Comparison of ENCODE assay signal across 16 cellular contexts in genomic region chr1:89725676-89726075, GRCh38.
A peak's percentile ranks its signal among the peaks of the same experiment; 100 is the strongest.
DNase-seq lines count a peak whose midpoint lies in the region; ATAC-seq and TF ChIP-seq lines count a peak whose summit lies in the region.
"Had no signal": no experiment of that assay in that cellular context is flagged by ENCODE, and none has a peak within 500 bp of the region (broad histone marks: within the 10 kb centered on the region; RNA-seq: fewer than 3 reads in every experiment).

No MANE protein-coding gene starts in this region.

- POLR2A ChIA-PET in HEK293 (lab: Yijun Ruan, JAX): no interaction called here
- POLR2A ChIA-PET in activated naive CD8-positive, alpha-beta T cell treated with anti-CD3 and anti-CD28 coated beads, Interleukin-2, amount 10 ng/mL, durations not matched to agents 7 days and 5 days (lab: Charles Lee): interaction anchor here (1.7 kb wide), 1 partner anchor 37 kb away, joined by 8 read pairs; no protein-coding TSS in a partner anchor

- H3K27ac ChIP-seq in HEK293 (ENCODE audit: extremely low read depth, low read depth, low read length): no peak overlapping the region
- H3K27ac ChIP-seq: neural progenitor cell, PC-9 had no signal

- no peaks in the 10 kb centered on the region for H3K27me3 Mint-ChIP-seq in activated T-cell treated with anti-CD3 and anti-CD28 coated beads, Interleukin-2, amount 50 U/mL, for 24 hours
- H3K27me3 Mint-ChIP-seq in activated naive CD8-positive, alpha-beta T cell treated with anti-CD3 and anti-CD28 coated beads, Interleukin-2, amount 10 ng/mL, durations not matched to agents 7 days and 5 days: no peaks in the 10 kb centered on the region
- no peaks in the 10 kb centered on the region for H3K27me3 Mint-ChIP-seq in natural killer cell treated with Interleukin-12 subunit alpha and Interleukin-12 subunit beta and Interleukin-15 and Interleukin-18, amount 100 ng/mL, for 72 hours

- peak overlapping the region; percentile 57 for H3K4me3 Mint-ChIP-seq in activated T-cell treated with anti-CD3 and anti-CD28 coated beads, Interleukin-2, amount 50 U/mL, for 24 hours
- peak overlapping the region; percentile 46 for H3K4me3 Mint-ChIP-seq in activated naive CD8-positive, alpha-beta T cell treated with anti-CD3 and anti-CD28 coated beads, Interleukin-2, amount 10 ng/mL, durations not matched to agents 7 days and 5 days
- H3K4me3 Mint-ChIP-seq in natural killer cell treated with Interleukin-12 subunit alpha and Interleukin-12 subunit beta and Interleukin-15 and Interleukin-18, amount 100 ng/mL, for 72 hours: peak overlapping the region; percentile 76
- H3K4me3 Mint-ChIP-seq: brain, neural progenitor cell, WTC11 had no signal

- DNase-seq in activated T-cell treated with anti-CD3 and anti-CD28 coated beads, Interleukin-2, amount 50 U/mL, for 24 hours: no peak
- DNase-seq in activated T-cell treated with anti-CD3 and anti-CD28 coated beads for 4 hours (no peak), HPDE6-E6E7 (ENCODE audit: extremely low spot score) (no peak), NCI-H524 treated with DMSO at 0.1 percent for 48 hours (lab: John Stamatoyannopoulos, UW) (no peak)
- DNase-seq in activated naive CD8-positive, alpha-beta T cell treated with anti-CD3 and anti-CD28 coated beads, Interleukin-2, amount 10 ng/mL, durations not matched to agents 7 days and 5 days: no peak
- no peak for DNase-seq in natural killer cell treated with Interleukin-12 subunit alpha and Interleukin-12 subunit beta and Interleukin-15 and Interleukin-18, amount 100 ng/mL, for 72 hours (ENCODE audit: low spot score)
- DNase-seq: dorsolateral prefrontal cortex, NCI-H146, PC-9 had no signal

- H3K27ac Mint-ChIP-seq in activated T-cell treated with anti-CD3 and anti-CD28 coated beads, Interleukin-2, amount 50 U/mL, for 24 hours: peak overlapping the region; percentile 99
- H3K27ac Mint-ChIP-seq in activated naive CD8-positive, alpha-beta T cell treated with anti-CD3 and anti-CD28 coated beads, Interleukin-2, amount 10 ng/mL, durations not matched to agents 7 days and 5 days: peak overlapping the region; percentile 85
- peak overlapping the region; percentile 89 to 91 for H3K27ac Mint-ChIP-seq in natural killer cell treated with Interleukin-12 subunit alpha and Interleukin-12 subunit beta and Interleukin-15 and Interleukin-18, amount 100 ng/mL, for 72 hours
- H3K27ac Mint-ChIP-seq: neural progenitor cell, WTC11 had no signal

- peaks cover 70% of the 10 kb centered on the region for H3K36me3 Mint-ChIP-seq in activated T-cell treated with anti-CD3 and anti-CD28 coated beads, Interleukin-2, amount 50 U/mL, for 24 hours (ENCODE audit: low read depth)
- peaks cover 37% of the 10 kb centered on the region for H3K36me3 Mint-ChIP-seq in activated naive CD8-positive, alpha-beta T cell treated with anti-CD3 and anti-CD28 coated beads, Interleukin-2, amount 10 ng/mL, durations not matched to agents 7 days and 5 days
- H3K36me3 Mint-ChIP-seq in natural killer cell treated with Interleukin-12 subunit alpha and Interleukin-12 subunit beta and Interleukin-15 and Interleukin-18, amount 100 ng/mL, for 72 hours: peaks cover 14% of the 10 kb centered on the region
- H3K36me3 Mint-ChIP-seq: brain, neural progenitor cell, WTC11 had no signal

- H3K9me3 Mint-ChIP-seq in activated T-cell treated with anti-CD3 and anti-CD28 coated beads, Interleukin-2, amount 50 U/mL, for 24 hours: peaks cover 18% of the 10 kb centered on the region
- H3K9me3 Mint-ChIP-seq in activated naive CD8-positive, alpha-beta T cell treated with anti-CD3 and anti-CD28 coated beads, Interleukin-2, amount 10 ng/mL, durations not matched to agents 7 days and 5 days: peaks cover 3% of the 10 kb centered on the region
- peaks cover 10% of the 10 kb centered on the region for H3K9me3 Mint-ChIP-seq in natural killer cell treated with Interleukin-12 subunit alpha and Interleukin-12 subunit beta and Interleukin-15 and Interleukin-18, amount 100 ng/mL, for 72 hours
- H3K9me3 Mint-ChIP-seq: neural progenitor cell, WTC11 had no signal

- no peaks in the 10 kb centered on the region for H3K9me3 ChIP-seq in HEK293 (ENCODE audit: control insufficient read depth, insufficient read depth, low read depth, low read length)
- H3K9me3 ChIP-seq: right atrium auricular region, transverse colon had no signal

- CTCF ChIA-PET in HEK293 (lab: Yijun Ruan, JAX): interaction anchor here (0.5 kb wide), 1 partner anchor 55 kb away, joined by 6 read pairs; no protein-coding TSS in a partner anchor

- H3K36me3 ChIP-seq in HEK293 (ENCODE audit: control insufficient read depth in 2 of 2, insufficient read depth in 1 of 2, low read length in 2 of 2): no peaks in the 10 kb centered on the region
- H3K36me3 ChIP-seq: neural progenitor cell, right atrium auricular region, transverse colon had no signal

- H3K4me1 ChIP-seq in HEK293 (ENCODE audit: control insufficient read depth, insufficient read depth, low read length): peaks cover 3% of the 10 kb centered on the region
- H3K4me1 ChIP-seq: neural progenitor cell had no signal

- ATAC-seq in activated naive CD8-positive, alpha-beta T cell treated with anti-CD3 and anti-CD28 coated beads, Interleukin-2, amount 10 ng/mL, durations not matched to agents 7 days and 5 days (ENCODE audit: low read depth): no peak
- no peak for ATAC-seq in natural killer cell treated with Interleukin-12 subunit alpha and Interleukin-12 subunit beta and Interleukin-15 and Interleukin-18, amount 100 ng/mL, for 72 hours
- ATAC-seq in GM21717 (IDR thresholded peaks at IDR 0.05; ENCODE audit: unreplicated experiment): no peak
- ATAC-seq: WTC11 had no signal

- H3K4me1 Mint-ChIP-seq in activated T-cell treated with anti-CD3 and anti-CD28 coated beads, Interleukin-2, amount 50 U/mL, for 24 hours (ENCODE audit: low read depth): peaks cover 85% of the 10 kb centered on the region
- H3K4me1 Mint-ChIP-seq in activated naive CD8-positive, alpha-beta T cell treated with anti-CD3 and anti-CD28 coated beads, Interleukin-2, amount 10 ng/mL, durations not matched to agents 7 days and 5 days: peaks cover 60% of the 10 kb centered on the region
- H3K4me1 Mint-ChIP-seq in natural killer cell treated with Interleukin-12 subunit alpha and Interleukin-12 subunit beta and Interleukin-15 and Interleukin-18, amount 100 ng/mL, for 72 hours (ENCODE audit: low read depth in 2 of 2): peaks cover 64 to 72% of the 10 kb centered on the region in 2 donors
- H3K4me1 Mint-ChIP-seq: neural progenitor cell, WTC11 had no signal

- no peak overlapping the region for H3K4me3 ChIP-seq in HEK293 (ENCODE audit: low read depth, low read length)
- H3K4me3 ChIP-seq: dorsolateral prefrontal cortex, neural progenitor cell, PC-9, right atrium auricular region, transverse colon had no signal

- TF ChIP-seq CTCF in HEK293 (tag by site-specific recombination; IDR thresholded peaks at IDR 0.05): no peak

TF ChIP-seq in HEK293, 187 proteins besides CTCF, POLR2A, EP300 and RAD21:
- TF ChIP-seq ZNF211 (tag by site-specific recombination; IDR thresholded peaks at IDR 0.05; ENCODE audit: low read depth): no peak
- TF ChIP-seq EGR2 (tag by site-specific recombination; IDR thresholded peaks at IDR 0.05; ENCODE audit: low read depth): peak; percentile 72; the same call in 1 of the 2 replicates
- peak; percentile 75 for TF ChIP-seq ZFHX2 (tag by site-specific recombination; conservative IDR thresholded peaks at IDR 0.05)
- TF ChIP-seq PRDM1 (tag by site-specific recombination; IDR thresholded peaks at IDR 0.05): 0 out of 2 replicates have a peak, but pooled peaks have one; percentile 18
